8 cellular contexts compared by ENCODE assay signal in genomic region chr3:197297476-197298340, GRCh38. TPM values are rescaled to one million over a fixed set of nuclear protein-coding genes. Genes with fewer than 3 reads are reported as not detected.
DNase-seq lines count a peak whose midpoint lies in the region; ATAC-seq, FAIRE-seq and TF ChIP-seq lines count a peak whose summit lies in the region.

No MANE protein-coding gene starts in this region.

- H3K36me3 Mint-ChIP-seq in activated B cell treated with CpG ODN at 0.5 μM for 24 hours (ENCODE audit: low read depth): peaks cover 18% of the 10 kb centered on the region

- H3K4me1 Mint-ChIP-seq in activated B cell treated with CpG ODN at 0.5 μM for 24 hours: peaks cover 33% of the 10 kb centered on the region

- H3K27ac Mint-ChIP-seq in activated B cell treated with CpG ODN at 0.5 μM for 24 hours: peak overlapping the region; percentile 91

- H3K9me3 ChIP-seq in keratinocyte (ENCODE audit: control insufficient read depth, low read depth, low read length): no peaks in the 10 kb centered on the region

- peak overlapping the region; percentile 99 for H3K4me2 ChIP-seq in keratinocyte (ENCODE audit: control insufficient read depth, extremely low read depth, insufficient read depth, low read depth, low read length)

- TF ChIP-seq CTCF in AG04449 (IDR thresholded peaks at IDR 0.05; ENCODE audit: insufficient read depth, low read length, missing control alignments) (no peak), activated B cell treated with CpG ODN at 0.5 μM for 24 hours (IDR thresholded peaks at IDR 0.05) (no peak), keratinocyte (optimal IDR thresholded peaks at IDR 0.05 in 1 of 3, IDR thresholded peaks at IDR 0.05 in 1 of 3, conservative IDR thresholded peaks at IDR 0.05 in 1 of 3; ENCODE audit: extremely low read depth in 1 of 3, insufficient read depth in 2 of 3, low read length in 3 of 3) (no peak)

- H3K36me3 ChIP-seq in keratinocyte (ENCODE audit: control insufficient read depth in 2 of 2, extremely low read depth in 1 of 2, insufficient read depth in 2 of 2, low read length in 2 of 2): peaks cover 3 to 15% of the 10 kb centered on the region in 2 experiments

- H3K4me3 ChIP-seq in AG04449 (ENCODE audit: low read depth, low read length) (peak overlapping the region; percentile 87), keratinocyte (ENCODE audit: control insufficient read depth in 2 of 3, extremely low read depth in 1 of 3, insufficient read depth in 2 of 3, low read depth in 1 of 3, low read length in 3 of 3) (peak overlapping the region; percentile 79 to 86 (median 86))

- no peaks in the 10 kb centered on the region for H4K20me1 ChIP-seq in keratinocyte (ENCODE audit: control insufficient read depth, extremely low read depth, insufficient read depth, low read length)

- FAIRE-seq in keratinocyte (lab: Jason Lieb, UNC): no peak

- CTCF ChIA-PET in AG04449 (lab: Yijun Ruan, JAX): interaction anchor here (1.3 to 1.5 kb wide), 2 partner anchors 9 to 41 kb away, joined by 4 to 6 read pairs; no protein-coding TSS in a partner anchor
- CTCF ChIA-PET in activated B cell treated with CpG ODN at 0.5 μM for 24 hours (lab: Charles Lee): no interaction called here

- peak overlapping the region; percentile 85 for H3K9ac ChIP-seq in keratinocyte (ENCODE audit: control insufficient read depth, extremely low read depth, insufficient read depth, low read length)

- H3K27ac ChIP-seq in caudate nucleus (ENCODE audit: low read depth, low read length) (peak overlapping the region; percentile 86), keratinocyte (ENCODE audit: control insufficient read depth, insufficient read depth, low read length) (peak overlapping the region; percentile 78)

- H3K27me3 ChIP-seq in keratinocyte (ENCODE audit: control insufficient read depth, extremely low read depth, insufficient read depth, low read length): no peaks in the 10 kb centered on the region

- peaks cover 17% of the 10 kb centered on the region for H3K27me3 Mint-ChIP-seq in activated B cell treated with CpG ODN at 0.5 μM for 24 hours

- H3K9me1 ChIP-seq in keratinocyte (ENCODE audit: control insufficient read depth, extremely low read depth, insufficient read depth, low read length): no peaks in the 10 kb centered on the region

- POLR2A ChIA-PET in AG04449 (lab: Yijun Ruan, JAX) (interaction anchor here (0.7 to 1.6 kb wide), 5 partner anchors 9 to 203 kb away, joined by 3 to 9 read pairs (median 4); no protein-coding TSS in a partner anchor), activated B cell treated with CpG ODN at 0.5 μM for 24 hours (lab: Charles Lee) (interaction anchor here (0.6 to 1.5 kb wide), 9 partner anchors 8 to 557 kb away, joined by 3 to 7 read pairs (median 3); partner anchors contain the start of gene NCBP2)

- dilution Hi-C loops in keratinocyte (cut with MboI; ENCODE audit: extremely low pct_ligation_motif_present, low sequenced_read_pairs): no loop called here

- peaks cover 51% of the 10 kb centered on the region for H3K4me1 ChIP-seq in keratinocyte (ENCODE audit: control insufficient read depth, extremely low read depth, insufficient read depth, low read length)

- H3K79me2 ChIP-seq in keratinocyte (ENCODE audit: control insufficient read depth, insufficient read depth, low read length): peaks cover 66% of the 10 kb centered on the region

- H3K4me3 Mint-ChIP-seq in activated B cell treated with CpG ODN at 0.5 μM for 24 hours: peak overlapping the region; percentile 92

- H3K9me3 Mint-ChIP-seq in activated B cell treated with CpG ODN at 0.5 μM for 24 hours: no peaks in the 10 kb centered on the region

- peak overlapping the region; percentile 53 for H2AFZ ChIP-seq in keratinocyte (ENCODE audit: control insufficient read depth, low read length)

- peak; percentile 77 for ATAC-seq in GM18909 (IDR thresholded peaks at IDR 0.05; ENCODE audit: poor library complexity, unreplicated experiment)
- ATAC-seq in HG03139 (IDR thresholded peaks at IDR 0.05; ENCODE audit: unreplicated experiment): peak; percentile 59
- ATAC-seq in activated B cell treated with CpG ODN at 0.5 μM for 24 hours (ENCODE audit: low read depth): peak; percentile 77

- no peak for DNase-seq in AG04449 (ENCODE audit: low read depth, low spot score)
- DNase-seq in NCI-H2196 (lab: John Stamatoyannopoulos, UW; ENCODE audit: unreplicated experiment): peak; percentile 98
- DNase-seq in activated B cell treated with CpG ODN at 0.5 μM for 24 hours: peak; percentile 86
- DNase-seq in caudate nucleus (lab: John Stamatoyannopoulos, UW): peak in 60 of 61 donors; percentile 47 to 90 (median 80)
- DNase-seq in keratinocyte (ENCODE audit: low read depth, low spot score): no peak
- peak; percentile 81 to 88 (median 82) for DNase-seq in stimulated activated CD4-positive, alpha-beta T cell treated with anti-CD3 and anti-CD28 coated beads, Interleukin-12 subunit alpha, Interleukin-12 subunit beta, amount 100 ng/mL, for 48 hours (ENCODE audit: low read depth in 2 of 3, low spot score in 1 of 3)

- intact Hi-C loops in activated B cell treated with CpG ODN at 0.5 μM for 24 hours (cut with micrococcal nuclease): loop anchor here (2.0 kb wide), 2 partner anchors 159 to 257 kb away; partner anchors contain the start of gene BDH1

RNA-seq across cellular contexts. Expression of gene DLG1, which starts 0.7 kb away (rescaled TPM):
- 82.6 and 102 TPM in 2 replicates for total RNA-seq in activated B cell treated with CpG ODN at 0.5 μM for 24 hours
- polyA plus RNA-seq in keratinocyte: 103 to 139 TPM (median 129 TPM) in 3 replicates
- polyA plus RNA-seq in keratinocyte (2011; ENCODE audit: low read depth): 76.2 TPM
- 71.7 and 167 TPM in 2 replicates for polyA plus RNA-seq in keratinocyte (2011; cell fraction: cytosol; rRNA removed)
- polyA plus RNA-seq in keratinocyte (2011; cell fraction: nucleus; rRNA removed): 219 and 249 TPM in 2 replicates
- 65.5 and 113 TPM in 2 replicates for polyA plus RNA-seq in keratinocyte (2012; ENCODE audit: low replicate concordance)
- 95.2 to 298 TPM (median 184 TPM) in 3 replicates for polyA minus RNA-seq in keratinocyte
- polyA minus RNA-seq in keratinocyte (2011; cell fraction: cytosol; rRNA and poly(A)+ RNA removed): 84.0 TPM
- 330 and 756 TPM in 2 replicates for polyA minus RNA-seq in keratinocyte (2011; cell fraction: nucleus; rRNA and poly(A)+ RNA removed)

Comparison
In these comparisons a context has a peak if more than half of its experiments do, and no peak if none do; other contexts are left out.
1. DNase-seq: peak in NCI-H2196 (single experiment), activated B cell treated with CpG ODN at 0.5 μM for 24 hours (single experiment), caudate nucleus (60 of 61) and stimulated activated CD4-positive, alpha-beta T cell treated with anti-CD3 and anti-CD28 coated beads, Interleukin-12 subunit alpha, Interleukin-12 subunit beta, amount 100 ng/mL, for 48 hours (3 of 3); none in AG04449 (single experiment) and keratinocyte (single experiment).
2. Peak in every context shown above with its lines, with median percentiles within 50 percentile points of each other: ATAC-seq.